Comparison of ENCODE assay signal across 14 cellular contexts in genomic region chr3:34155666-34156065, GRCh38.
DNase-seq lines count a peak whose midpoint lies in the region; ATAC-seq and TF ChIP-seq lines count a peak whose summit lies in the region.
"Had no signal": no experiment of that assay in that cellular context is flagged by ENCODE, and none has a peak within 500 bp of the region (broad histone marks: within the 10 kb centered on the region; RNA-seq: fewer than 3 reads in every experiment).

No MANE protein-coding gene starts in this region.

- no peaks in the 10 kb centered on the region for H3K9me3 Mint-ChIP-seq in activated CD8-positive, alpha-beta T cell treated with anti-CD3 and anti-CD28 coated beads for 36 hours
- H3K9me3 Mint-ChIP-seq: activated B cell treated with CpG ODN at 0.5 μM for 24 hours had no signal

- H3K4me3 ChIP-seq in heart right ventricle (no peak overlapping the region), ovary (no peak overlapping the region)
- H3K4me3 ChIP-seq: breast epithelium, prostate gland had no signal

- H3K4me1 Mint-ChIP-seq in activated CD8-positive, alpha-beta T cell treated with anti-CD3 and anti-CD28 coated beads for 36 hours (ENCODE audit: low read depth): no peaks in the 10 kb centered on the region
- H3K4me1 Mint-ChIP-seq: activated B cell treated with CpG ODN at 0.5 μM for 24 hours, naive B cell had no signal

- TF ChIP-seq EP300 in ovary (IDR thresholded peaks at IDR 0.05): no peak

- no peak overlapping the region for H3K27ac Mint-ChIP-seq in activated CD8-positive, alpha-beta T cell treated with anti-CD3 and anti-CD28 coated beads for 36 hours
- H3K27ac Mint-ChIP-seq: activated B cell treated with CpG ODN at 0.5 μM for 24 hours had no signal

- H3K4me3 Mint-ChIP-seq in activated CD8-positive, alpha-beta T cell treated with anti-CD3 and anti-CD28 coated beads for 36 hours: no peak overlapping the region
- H3K4me3 Mint-ChIP-seq: activated B cell treated with CpG ODN at 0.5 μM for 24 hours, naive B cell had no signal

- H3K36me3 Mint-ChIP-seq in activated CD8-positive, alpha-beta T cell treated with anti-CD3 and anti-CD28 coated beads for 36 hours (ENCODE audit: low read depth): no peaks in the 10 kb centered on the region
- H3K36me3 Mint-ChIP-seq: naive B cell had no signal

- H3K4me1 ChIP-seq in heart right ventricle (no peaks in the 10 kb centered on the region), ovary (ENCODE audit: insufficient read depth) (no peaks in the 10 kb centered on the region)
- H3K4me1 ChIP-seq: breast epithelium, prostate gland had no signal

- 73 to 75% methylated on average over 2 of the region's 2 CpGs for WGBS in heart right ventricle, 2 donors
- 70 to 86% (median 73%) methylated on average over 2 of the region's 2 CpGs for WGBS in ovary, 3 donors

- no peak for DNase-seq in activated CD8-positive, alpha-beta T cell treated with anti-CD3 and anti-CD28 coated beads for 36 hours
- DNase-seq in heart right ventricle (no peak), ovary (no peak)
- no peak for DNase-seq in stimulated activated CD4-positive, alpha-beta T cell treated with anti-CD3 and anti-CD28 coated beads, Interleukin-4, amount 100 ng/mL, for 1 hour
- DNase-seq: activated B cell treated with CpG ODN at 0.5 μM for 24 hours; activated naive CD4-positive, alpha-beta T cell treated with anti-CD3 and anti-CD28 coated beads, Interleukin-2, amount 50 U/mL, for 16 hours; naive B cell; NCI-H1930 had no signal

- POLR2A ChIA-PET in activated CD8-positive, alpha-beta T cell treated with anti-CD3 and anti-CD28 coated beads for 36 hours (lab: Charles Lee): no interaction called here

- no peaks in the 10 kb centered on the region for H3K27me3 Mint-ChIP-seq in activated CD8-positive, alpha-beta T cell treated with anti-CD3 and anti-CD28 coated beads for 36 hours
- H3K27me3 Mint-ChIP-seq: activated B cell treated with CpG ODN at 0.5 μM for 24 hours had no signal

- no peak overlapping the region for H3K27ac ChIP-seq in heart right ventricle
- H3K27ac ChIP-seq in ovary: no peak overlapping the region
- H3K27ac ChIP-seq: breast epithelium, prostate gland had no signal

- TF ChIP-seq CTCF in activated CD8-positive, alpha-beta T cell treated with anti-CD3 and anti-CD28 coated beads for 36 hours (IDR thresholded peaks at IDR 0.05): no peak
- TF ChIP-seq CTCF in heart right ventricle (IDR thresholded peaks at IDR 0.05) (no peak), ovary (IDR thresholded peaks at IDR 0.05) (no peak)

- H3K36me3 ChIP-seq in heart right ventricle (no peaks in the 10 kb centered on the region), ovary (no peaks in the 10 kb centered on the region)
- H3K36me3 ChIP-seq: breast epithelium, prostate gland had no signal

- intact Hi-C loops in activated CD8-positive, alpha-beta T cell treated with anti-CD3 and anti-CD28 coated beads for 36 hours (cut with micrococcal nuclease): no loop called here
- intact Hi-C loops in heart right ventricle (cut with DNase I) (no loop called here), ovary (cut with DNase I) (no loop called here)

- ATAC-seq in GM18505 (IDR thresholded peaks at IDR 0.05; ENCODE audit: unreplicated experiment) (peak; percentile 88), GM21381 (IDR thresholded peaks at IDR 0.05; ENCODE audit: unreplicated experiment) (peak; percentile 55), HG02885 (IDR thresholded peaks at IDR 0.05; ENCODE audit: poor library complexity, unreplicated experiment) (peak; percentile 43), HG03521 (IDR thresholded peaks at IDR 0.05; ENCODE audit: unreplicated experiment) (peak; percentile 44), heart right ventricle (no peak)
- no peak for ATAC-seq in activated CD8-positive, alpha-beta T cell treated with anti-CD3 and anti-CD28 coated beads for 36 hours

- no peaks in the 10 kb centered on the region for H3K9me3 ChIP-seq in heart right ventricle
- no peaks in the 10 kb centered on the region for H3K9me3 ChIP-seq in ovary
- H3K9me3 ChIP-seq: breast epithelium, prostate gland had no signal

- CTCF ChIA-PET in activated CD8-positive, alpha-beta T cell treated with anti-CD3 and anti-CD28 coated beads for 36 hours (lab: Charles Lee): no interaction called here

- TF ChIP-seq POLR2A in GM18505 (IDR thresholded peaks at IDR 0.05; ENCODE audit: borderline replicate concordance, extremely low read depth, insufficient read depth, insufficient read length) (no peak), ovary (IDR thresholded peaks at IDR 0.05) (no peak)

- H3K27me3 ChIP-seq in heart right ventricle: peaks cover 0 to 5% (median 0%) of the 10 kb centered on the region in 7 donors
- no peaks in the 10 kb centered on the region for H3K27me3 ChIP-seq in ovary
- H3K27me3 ChIP-seq: breast epithelium had no signal

Comparison
In these comparisons a context has a peak if more than half of its experiments do, and no peak if none do; other contexts are left out.
1. ATAC-seq: peak in GM18505 (single experiment), GM21381 (single experiment), HG02885 (single experiment) and HG03521 (single experiment); none in activated CD8-positive, alpha-beta T cell treated with anti-CD3 and anti-CD28 coated beads for 36 hours (single experiment) and heart right ventricle (0 of 8).